19 cellular contexts compared by ENCODE assay signal in genomic region chr13:72295173-72295572, GRCh38.
DNase-seq lines count a peak whose midpoint lies in the region; ATAC-seq and TF ChIP-seq lines count a peak whose summit lies in the region.
"Had no signal": no experiment of that assay in that cellular context is flagged by ENCODE, and none has a peak within 500 bp of the region (broad histone marks: within the 10 kb centered on the region; RNA-seq: fewer than 3 reads in every experiment).

No MANE protein-coding gene starts in this region.

- no peaks in the 10 kb centered on the region for H3K36me3 ChIP-seq in adipocyte (ENCODE audit: control insufficient read depth, insufficient read depth, low read length, severe bottlenecking)
- H3K36me3 ChIP-seq in esophagus muscularis mucosa, result no peaks in the 10 kb centered on the region
- H3K36me3 ChIP-seq: prostate gland had no signal

- DNase-seq in ELR (ENCODE audit: low read depth) (peak; percentile 9), adipocyte (ENCODE audit: low read depth) (peak; percentile 35), fibroblast of peridontal ligament (ENCODE audit: extremely low read depth) (peak; percentile 52), skeletal muscle cell (ENCODE audit: low read depth) (peak; percentile 19), NCI-H1694 (lab: John Stamatoyannopoulos, UW) (no peak), esophagus muscularis mucosa (ENCODE audit: extremely low spot score) (no peak), HuH-7.5 (ENCODE audit: low spot score) (no peak)
- DNase-seq: activated CD8-positive, alpha-beta memory T cell treated with anti-CD3 and anti-CD28 coated beads, Interleukin-2, amount 50 U/mL, for 48 hours; amygdala; cerebellar nuclear complex; DND-41; effector CD8-positive, alpha-beta T cell; KBM-7; NCI-H1092; NCI-H748 treated with DMSO at 0.1 percent for 48 hours; SHP77; T-helper 1 cell had no signal

- WGBS in esophagus muscularis mucosa, result 62% methylated on average over 2 of the region's 2 CpGs

- no peaks in the 10 kb centered on the region for H3K27me3 ChIP-seq in adipocyte (replicated peaks; ENCODE audit: control insufficient read depth, insufficient read depth, low read length)
- H3K27me3 ChIP-seq in esophagus muscularis mucosa, result no peaks in the 10 kb centered on the region

- intact Hi-C loops in esophagus muscularis mucosa (cut with DNase I), result no loop called here

- H3K27ac ChIP-seq in esophagus muscularis mucosa (replicated peaks in 1 of 4), result no peak overlapping the region
- H3K27ac ChIP-seq: prostate gland had no signal

- TF ChIP-seq CTCF in esophagus muscularis mucosa (IDR thresholded peaks at IDR 0.05), result no peak

- no peak overlapping the region for H3K9ac ChIP-seq in adipocyte (ENCODE audit: low read length)

- TF ChIP-seq EP300 in esophagus muscularis mucosa (IDR thresholded peaks at IDR 0.05), result no peak

- no peak for ATAC-seq in GM18909 (IDR thresholded peaks at IDR 0.05; ENCODE audit: poor library complexity, unreplicated experiment)

- H3K4me3 ChIP-seq in adipocyte (ENCODE audit: low read length) (no peak overlapping the region), skeletal muscle cell (ENCODE audit: low read depth, low read length) (no peak overlapping the region), esophagus muscularis mucosa (no peak overlapping the region)
- H3K4me3 ChIP-seq: prostate gland had no signal

- H3K9me3 ChIP-seq in adipocyte (ENCODE audit: control insufficient read depth, low read length) (no peaks in the 10 kb centered on the region), esophagus muscularis mucosa (no peaks in the 10 kb centered on the region)
- H3K9me3 ChIP-seq: prostate gland had no signal

- no peak for TF ChIP-seq POLR2A in esophagus muscularis mucosa (IDR thresholded peaks at IDR 0.05; ENCODE audit: low read depth)

- H3K4me1 ChIP-seq in adipocyte (ENCODE audit: control insufficient read depth, insufficient read depth, low read length), result peaks cover 4% of the 10 kb centered on the region
- H3K4me1 ChIP-seq in esophagus muscularis mucosa, result peaks cover 0 to 5% (median 0%) of the 10 kb centered on the region in 4 donors
- H3K4me1 ChIP-seq: prostate gland had no signal

Comparison
In these comparisons a context has a peak if more than half of its experiments do, and no peak if none do; other contexts are left out.
1. DNase-seq: peak in ELR (single experiment), adipocyte (single experiment), fibroblast of peridontal ligament (single experiment) and skeletal muscle cell (single experiment); none in NCI-H1694 (single experiment), esophagus muscularis mucosa (single experiment) and HuH-7.5 (single experiment).